23 cellular contexts compared by ENCODE assay signal in the genomic region with DNA sequence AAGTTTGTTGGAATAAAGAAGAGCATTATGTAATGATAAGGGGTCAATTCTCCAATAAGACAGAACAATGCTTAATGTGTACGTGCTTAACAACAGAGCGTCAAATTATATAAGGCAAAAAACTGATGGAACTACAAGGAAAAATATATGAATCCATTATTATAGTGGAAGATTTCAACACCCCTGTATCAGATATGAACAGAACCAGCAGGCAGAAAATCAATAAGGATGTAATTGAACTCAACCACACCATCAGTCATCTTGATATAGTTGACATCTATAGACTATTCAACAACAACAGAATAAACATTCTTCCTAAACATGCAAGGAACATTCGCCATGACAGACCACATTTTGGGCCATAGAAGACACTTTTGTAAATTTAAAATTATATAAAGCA.
"Had no signal": no experiment of that assay in that cellular context is flagged by ENCODE, and none has a peak within 500 bp of the region (broad histone marks: within the 10 kb centered on the region; RNA-seq: fewer than 3 reads in every experiment).

No MANE protein-coding gene starts in this region.

- H3K9me2 ChIP-seq: SK-N-SH had no signal

- ATAC-seq: T-helper 17 cell had no signal

- DNase-seq: Karpas-422; KG1; MM.1S; NCI-H1092 treated with DMSO at 0.1 percent for 48 hours; NCI-H1417; NCI-H1436 treated with DMSO at 0.1 percent for 48 hours; NCI-H1694; NCI-H187 treated with DMSO at 0.1 percent for 48 hours; NCI-H2029 treated with DMSO at 0.1 percent for 48 hours; NCI-H2107; NCI-H226; NCI-H446; NCI-H510A; NCI-H524 treated with DMSO at 0.1 percent for 48 hours; NCI-H69; NCI-H774; NK-92 treated with Interleukin-12 subunit alpha and Interleukin-12 subunit beta, amount 100 ng/mL, for 24 hours; Right ventricle myocardium superior; RPMI8226; SK-N-SH; SW 1271; T-helper 1 cell; T-helper 17 cell had no signal

- H3K27ac Mint-ChIP-seq: T-helper 17 cell had no signal

- H3K9me3 ChIP-seq: SK-N-SH had no signal

- H3K4me2 ChIP-seq: SK-N-SH had no signal
